In the genomic region with DNA sequence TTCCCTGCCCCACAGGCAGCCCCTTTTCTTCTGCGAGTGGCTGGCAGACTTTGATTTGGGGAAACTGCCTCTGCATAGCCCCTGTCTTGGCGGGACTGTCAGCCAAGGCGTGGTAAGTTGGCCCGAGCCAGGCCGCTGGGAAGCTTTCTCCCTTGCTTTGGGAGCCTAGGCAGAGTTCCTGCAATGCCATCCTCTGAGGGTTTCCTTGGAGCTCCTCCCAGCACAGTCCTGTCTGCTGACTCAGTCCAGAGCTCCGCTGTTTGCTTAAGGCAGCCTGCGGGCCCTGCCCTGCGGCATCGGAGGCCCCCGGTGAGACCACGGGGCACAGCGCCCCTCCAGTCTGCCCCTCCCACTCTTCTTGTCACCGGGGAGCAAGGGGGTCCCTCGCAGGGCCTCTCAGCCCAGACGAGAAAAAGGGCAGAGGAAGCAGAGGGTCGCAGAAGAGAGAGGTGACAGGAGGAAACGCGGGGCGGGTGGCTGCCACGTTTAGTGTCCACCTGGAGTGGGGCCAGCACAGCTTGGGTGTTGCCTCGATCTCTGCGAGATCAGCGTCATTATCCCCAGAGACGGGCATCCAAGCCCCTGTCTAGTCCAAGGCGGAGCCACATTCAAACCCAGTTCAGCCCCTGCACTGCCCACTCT, we compare ENCODE assay signal across 1 cellular context.
TF ChIP-seq lines count a peak whose summit lies in the region.

No MANE protein-coding gene starts in this region.

TF ChIP-seq in H1, 55 proteins besides CTCF, POLR2A, EP300 and RAD21 (continued from another document):
- TF ChIP-seq, protein P1, sequence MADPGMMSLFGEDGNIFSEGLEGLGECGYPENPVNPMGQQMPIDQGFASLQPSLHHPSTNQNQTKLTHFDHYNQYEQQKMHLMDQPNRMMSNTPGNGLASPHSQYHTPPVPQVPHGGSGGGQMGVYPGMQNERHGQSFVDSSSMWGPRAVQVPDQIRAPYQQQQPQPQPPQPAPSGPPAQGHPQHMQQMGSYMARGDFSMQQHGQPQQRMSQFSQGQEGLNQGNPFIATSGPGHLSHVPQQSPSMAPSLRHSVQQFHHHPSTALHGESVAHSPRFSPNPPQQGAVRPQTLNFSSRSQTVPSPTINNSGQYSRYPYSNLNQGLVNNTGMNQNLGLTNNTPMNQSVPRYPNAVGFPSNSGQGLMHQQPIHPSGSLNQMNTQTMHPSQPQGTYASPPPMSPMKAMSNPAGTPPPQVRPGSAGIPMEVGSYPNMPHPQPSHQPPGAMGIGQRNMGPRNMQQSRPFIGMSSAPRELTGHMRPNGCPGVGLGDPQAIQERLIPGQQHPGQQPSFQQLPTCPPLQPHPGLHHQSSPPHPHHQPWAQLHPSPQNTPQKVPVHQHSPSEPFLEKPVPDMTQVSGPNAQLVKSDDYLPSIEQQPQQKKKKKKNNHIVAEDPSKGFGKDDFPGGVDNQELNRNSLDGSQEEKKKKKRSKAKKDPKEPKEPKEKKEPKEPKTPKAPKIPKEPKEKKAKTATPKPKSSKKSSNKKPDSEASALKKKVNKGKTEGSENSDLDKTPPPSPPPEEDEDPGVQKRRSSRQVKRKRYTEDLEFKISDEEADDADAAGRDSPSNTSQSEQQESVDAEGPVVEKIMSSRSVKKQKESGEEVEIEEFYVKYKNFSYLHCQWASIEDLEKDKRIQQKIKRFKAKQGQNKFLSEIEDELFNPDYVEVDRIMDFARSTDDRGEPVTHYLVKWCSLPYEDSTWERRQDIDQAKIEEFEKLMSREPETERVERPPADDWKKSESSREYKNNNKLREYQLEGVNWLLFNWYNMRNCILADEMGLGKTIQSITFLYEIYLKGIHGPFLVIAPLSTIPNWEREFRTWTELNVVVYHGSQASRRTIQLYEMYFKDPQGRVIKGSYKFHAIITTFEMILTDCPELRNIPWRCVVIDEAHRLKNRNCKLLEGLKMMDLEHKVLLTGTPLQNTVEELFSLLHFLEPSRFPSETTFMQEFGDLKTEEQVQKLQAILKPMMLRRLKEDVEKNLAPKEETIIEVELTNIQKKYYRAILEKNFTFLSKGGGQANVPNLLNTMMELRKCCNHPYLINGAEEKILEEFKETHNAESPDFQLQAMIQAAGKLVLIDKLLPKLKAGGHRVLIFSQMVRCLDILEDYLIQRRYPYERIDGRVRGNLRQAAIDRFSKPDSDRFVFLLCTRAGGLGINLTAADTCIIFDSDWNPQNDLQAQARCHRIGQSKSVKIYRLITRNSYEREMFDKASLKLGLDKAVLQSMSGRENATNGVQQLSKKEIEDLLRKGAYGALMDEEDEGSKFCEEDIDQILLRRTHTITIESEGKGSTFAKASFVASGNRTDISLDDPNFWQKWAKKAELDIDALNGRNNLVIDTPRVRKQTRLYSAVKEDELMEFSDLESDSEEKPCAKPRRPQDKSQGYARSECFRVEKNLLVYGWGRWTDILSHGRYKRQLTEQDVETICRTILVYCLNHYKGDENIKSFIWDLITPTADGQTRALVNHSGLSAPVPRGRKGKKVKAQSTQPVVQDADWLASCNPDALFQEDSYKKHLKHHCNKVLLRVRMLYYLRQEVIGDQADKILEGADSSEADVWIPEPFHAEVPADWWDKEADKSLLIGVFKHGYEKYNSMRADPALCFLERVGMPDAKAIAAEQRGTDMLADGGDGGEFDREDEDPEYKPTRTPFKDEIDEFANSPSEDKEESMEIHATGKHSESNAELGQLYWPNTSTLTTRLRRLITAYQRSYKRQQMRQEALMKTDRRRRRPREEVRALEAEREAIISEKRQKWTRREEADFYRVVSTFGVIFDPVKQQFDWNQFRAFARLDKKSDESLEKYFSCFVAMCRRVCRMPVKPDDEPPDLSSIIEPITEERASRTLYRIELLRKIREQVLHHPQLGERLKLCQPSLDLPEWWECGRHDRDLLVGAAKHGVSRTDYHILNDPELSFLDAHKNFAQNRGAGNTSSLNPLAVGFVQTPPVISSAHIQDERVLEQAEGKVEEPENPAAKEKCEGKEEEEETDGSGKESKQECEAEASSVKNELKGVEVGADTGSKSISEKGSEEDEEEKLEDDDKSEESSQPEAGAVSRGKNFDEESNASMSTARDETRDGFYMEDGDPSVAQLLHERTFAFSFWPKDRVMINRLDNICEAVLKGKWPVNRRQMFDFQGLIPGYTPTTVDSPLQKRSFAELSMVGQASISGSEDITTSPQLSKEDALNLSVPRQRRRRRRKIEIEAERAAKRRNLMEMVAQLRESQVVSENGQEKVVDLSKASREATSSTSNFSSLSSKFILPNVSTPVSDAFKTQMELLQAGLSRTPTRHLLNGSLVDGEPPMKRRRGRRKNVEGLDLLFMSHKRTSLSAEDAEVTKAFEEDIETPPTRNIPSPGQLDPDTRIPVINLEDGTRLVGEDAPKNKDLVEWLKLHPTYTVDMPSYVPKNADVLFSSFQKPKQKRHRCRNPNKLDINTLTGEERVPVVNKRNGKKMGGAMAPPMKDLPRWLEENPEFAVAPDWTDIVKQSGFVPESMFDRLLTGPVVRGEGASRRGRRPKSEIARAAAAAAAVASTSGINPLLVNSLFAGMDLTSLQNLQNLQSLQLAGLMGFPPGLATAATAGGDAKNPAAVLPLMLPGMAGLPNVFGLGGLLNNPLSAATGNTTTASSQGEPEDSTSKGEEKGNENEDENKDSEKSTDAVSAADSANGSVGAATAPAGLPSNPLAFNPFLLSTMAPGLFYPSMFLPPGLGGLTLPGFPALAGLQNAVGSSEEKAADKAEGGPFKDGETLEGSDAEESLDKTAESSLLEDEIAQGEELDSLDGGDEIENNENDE (IDR thresholded peaks at IDR 0.05; ENCODE audit: insufficient replicate concordance, low read length): no peak
- no peak for TF ChIP-seq SIN3A (conservative IDR thresholded peaks at IDR 0.05 in 1 of 2, IDR thresholded peaks at IDR 0.05 in 1 of 2; ENCODE audit: low read depth in 1 of 2, low read length in 2 of 2)
- TF ChIP-seq RNF2 (IDR thresholded peaks at IDR 0.05; ENCODE audit: borderline replicate concordance, low read depth, low read length, missing control alignments, poor library complexity, severe bottlenecking): no peak
- no peak for TF ChIP-seq TBP (IDR thresholded peaks at IDR 0.05; ENCODE audit: low read depth, low read length)
- TF ChIP-seq SP2 (IDR thresholded peaks at IDR 0.05; ENCODE audit: low read length): no peak
- no peak for TF ChIP-seq GABPA (IDR thresholded peaks at IDR 0.05; ENCODE audit: borderline replicate concordance, insufficient read depth, low read length)
- no peak for TF ChIP-seq HDAC6 (IDR thresholded peaks at IDR 0.05; ENCODE audit: low read depth, low read length)
- TF ChIP-seq SIX5 (IDR thresholded peaks at IDR 0.05; ENCODE audit: low read depth, low read length): no peak
- no peak for TF ChIP-seq BCL11A (IDR thresholded peaks at IDR 0.05; ENCODE audit: low read depth in 2 of 2, low read length in 2 of 2)
- no peak for TF ChIP-seq HDAC2 (IDR thresholded peaks at IDR 0.05; ENCODE audit: borderline replicate concordance in 1 of 2, low read depth in 2 of 2, low read length in 2 of 2)
- TF ChIP-seq CHD1 (IDR thresholded peaks at IDR 0.05; ENCODE audit: low read depth, low read length): no peak
- no peak for TF ChIP-seq JUND (IDR thresholded peaks at IDR 0.05; ENCODE audit: low read length)
- no peak for TF ChIP-seq SAP30 (IDR thresholded peaks at IDR 0.05; ENCODE audit: insufficient read depth, insufficient replicate concordance, low read length)
- no peak for TF ChIP-seq SP1 (IDR thresholded peaks at IDR 0.05; ENCODE audit: low read depth, low read length)
